28 cellular contexts compared by ENCODE assay signal in genomic region chr6:74755748-74756147, GRCh38.
"Had no signal": no experiment of that assay in that cellular context is flagged by ENCODE, and none has a peak within 500 bp of the region (broad histone marks: within the 10 kb centered on the region; RNA-seq: fewer than 3 reads in every experiment).

No MANE protein-coding gene starts in this region.

- H3K4me1 Mint-ChIP-seq: activated naive CD8-positive, alpha-beta T cell treated with anti-CD3 and anti-CD28 coated beads, Interleukin-2, amount 50 U/mL, for 24 hours; central memory CD8-positive, alpha-beta T cell; nephron progenitor cell; stimulated activated effector memory CD8-positive, alpha-beta T cell treated with anti-CD3 and anti-CD28 coated beads, Interleukin-12 subunit alpha, Interleukin-12 subunit beta, amount 100 ng/mL, for 72 hours; T-cell had no signal

- H3K9me3 Mint-ChIP-seq: activated naive CD8-positive, alpha-beta T cell treated with anti-CD3 and anti-CD28 coated beads, Interleukin-2, amount 50 U/mL, for 24 hours; activated T-helper 1 cell treated with anti-CD3 and anti-CD28 coated beads, Interleukin-12 subunit alpha, Interleukin-12 subunit beta, Interleukin-2, Interleukin-4 antibody, amounts not matched to agents 30 ng/mL and 10 ng/mL and 1 ng/mL, durations not matched to agents 14 hours and 24 hours and 36 hours; central memory CD8-positive, alpha-beta T cell; endodermal cell; nephron progenitor cell; T-cell; T-helper 2 cell treated with Interferon-gamma antibody and Interleukin-4, amounts not matched to agents 5 μg/mL and 100 μg/mL, for 36 hours had no signal

- H3K4me3 Mint-ChIP-seq: activated CD8-positive, alpha-beta T cell treated with anti-CD3 and anti-CD28 coated beads, Interleukin-2, amount 10 ng/mL, durations not matched to agents 7 days and 5 days; activated naive CD8-positive, alpha-beta T cell treated with anti-CD3 and anti-CD28 coated beads, Interleukin-2, amount 50 U/mL, for 24 hours; activated T-helper 1 cell treated with anti-CD3 and anti-CD28 coated beads, Interleukin-12 subunit alpha, Interleukin-12 subunit beta, Interleukin-2, Interleukin-4 antibody, amounts not matched to agents 30 ng/mL and 10 ng/mL and 1 ng/mL, durations not matched to agents 14 hours and 24 hours and 36 hours; central memory CD8-positive, alpha-beta T cell; endodermal cell; nephron progenitor cell; stimulated activated effector memory CD8-positive, alpha-beta T cell treated with anti-CD3 and anti-CD28 coated beads, Interleukin-12 subunit alpha, Interleukin-12 subunit beta, amount 100 ng/mL, for 72 hours; T-cell; T-helper 2 cell treated with Interferon-gamma antibody and Interleukin-4, amounts not matched to agents 5 μg/mL and 100 μg/mL, for 36 hours had no signal

- H3K27me3 Mint-ChIP-seq: activated naive CD8-positive, alpha-beta T cell treated with anti-CD3 and anti-CD28 coated beads, Interleukin-2, amount 50 U/mL, for 24 hours; central memory CD8-positive, alpha-beta T cell; T-cell had no signal

- ATAC-seq: activated CD8-positive, alpha-beta T cell treated with anti-CD3 and anti-CD28 coated beads, Interleukin-2, amount 10 ng/mL, durations not matched to agents 7 days and 5 days; activated naive CD8-positive, alpha-beta T cell treated with anti-CD3 and anti-CD28 coated beads, Interleukin-2, amount 50 U/mL, for 24 hours; foreskin keratinocyte; lower lobe of right lung; mucosa of descending colon; psoas muscle; right cardiac atrium; stimulated activated effector memory CD8-positive, alpha-beta T cell treated with anti-CD3 and anti-CD28 coated beads, Interleukin-12 subunit alpha, Interleukin-12 subunit beta, amount 100 ng/mL, for 72 hours; T-cell had no signal

- H3K27ac ChIP-seq: brain microvascular endothelial cell, esophagus squamous epithelium, foreskin keratinocyte, lower lobe of right lung, psoas muscle, stomach, testis, uterus, WERI-Rb-1 had no signal

- H3K27ac Mint-ChIP-seq: activated CD8-positive, alpha-beta T cell treated with anti-CD3 and anti-CD28 coated beads, Interleukin-2, amount 10 ng/mL, durations not matched to agents 7 days and 5 days; activated naive CD8-positive, alpha-beta T cell treated with anti-CD3 and anti-CD28 coated beads, Interleukin-2, amount 50 U/mL, for 24 hours; activated T-helper 1 cell treated with anti-CD3 and anti-CD28 coated beads, Interleukin-12 subunit alpha, Interleukin-12 subunit beta, Interleukin-2, Interleukin-4 antibody, amounts not matched to agents 30 ng/mL and 10 ng/mL and 1 ng/mL, durations not matched to agents 14 hours and 24 hours and 36 hours; endodermal cell; nephron progenitor cell; stimulated activated effector memory CD8-positive, alpha-beta T cell treated with anti-CD3 and anti-CD28 coated beads, Interleukin-12 subunit alpha, Interleukin-12 subunit beta, amount 100 ng/mL, for 72 hours; T-cell; T-helper 2 cell treated with Interferon-gamma antibody and Interleukin-4, amounts not matched to agents 5 μg/mL and 100 μg/mL, for 36 hours had no signal

- DNase-seq: activated CD4-positive, alpha-beta T cell treated with anti-CD3 and anti-CD28 coated beads for 1 hour; activated CD4-positive, alpha-beta T cell treated with anti-CD3 and anti-CD28 coated beads, Interleukin-2, amount 50 U/mL, for 1 hour; activated CD8-positive, alpha-beta T cell treated with anti-CD3 and anti-CD28 coated beads, Interleukin-2, amount 10 ng/mL, durations not matched to agents 7 days and 5 days; activated gamma-delta T cell; activated naive CD4-positive, alpha-beta T cell treated with anti-CD3 and anti-CD28 coated beads, Interleukin-2, amount 50 U/mL, for 16 hours; activated naive CD8-positive, alpha-beta T cell treated with anti-CD3 and anti-CD28 coated beads, Interleukin-2, amount 50 U/mL, for 24 hours; brain microvascular endothelial cell; cortex of kidney; esophagus squamous epithelium; foreskin keratinocyte; mesendoderm; nephron progenitor cell; psoas muscle; stimulated activated CD4-positive, alpha-beta T cell treated with anti-CD3 and anti-CD28 coated beads, Interleukin-1b, Interleukin-23, amount 100 ng/mL, for 48 hours; stomach; T-cell; testis; trophoblast cell; uterus; WERI-Rb-1 had no signal

- H3K36me3 Mint-ChIP-seq: stimulated activated effector memory CD8-positive, alpha-beta T cell treated with anti-CD3 and anti-CD28 coated beads, Interleukin-12 subunit alpha, Interleukin-12 subunit beta, amount 100 ng/mL, for 72 hours; T-cell had no signal
